ENCODE assay signal across 14 cellular contexts in the genomic region with DNA sequence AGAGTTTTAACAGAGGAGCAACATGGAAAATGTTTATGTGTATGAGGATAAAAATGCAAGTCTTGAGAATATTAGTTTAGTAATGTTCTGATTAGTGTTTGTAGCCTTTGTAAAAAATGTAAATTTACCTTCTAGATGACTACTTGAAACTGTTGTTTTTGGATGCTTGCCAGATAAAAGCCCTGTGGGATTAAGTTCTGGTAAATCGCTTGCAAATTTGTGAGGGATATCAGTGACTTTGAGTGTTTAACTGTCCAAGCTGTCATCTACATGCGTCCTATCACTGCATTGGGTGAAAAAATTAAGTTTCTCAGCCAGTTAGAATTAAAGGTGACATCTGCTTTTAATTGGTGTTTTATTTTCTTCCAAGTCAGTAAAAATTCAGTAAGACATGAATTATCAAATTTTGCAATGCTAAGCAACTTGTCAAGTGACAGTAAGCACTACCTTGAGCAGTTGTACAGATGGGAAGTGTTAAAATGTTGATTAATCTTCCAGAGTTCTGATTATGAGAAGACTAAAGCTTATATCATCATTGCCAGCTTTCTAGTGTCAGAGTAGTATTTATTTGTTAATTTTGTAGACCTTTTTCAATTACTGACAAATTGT.
DNase-seq lines count a peak whose midpoint lies in the region.
"Had no signal": no experiment of that assay in that cellular context is flagged by ENCODE, and none has a peak within 500 bp of the region (broad histone marks: within the 10 kb centered on the region; RNA-seq: fewer than 3 reads in every experiment).

No MANE protein-coding gene starts in this region.

- H3K9me3 ChIP-seq in iPS-18a (ENCODE audit: control insufficient read depth, low read depth, low read length): no peaks in the 10 kb centered on the region
- H3K9me3 ChIP-seq: MG63 had no signal

- peak overlapping the region; percentile 41 for H3K4me3 ChIP-seq in iPS-18a (ENCODE audit: low read length)
- H3K4me3 ChIP-seq: MG63 had no signal

- peak overlapping the region; percentile 6 for H3K9ac ChIP-seq in iPS-18a (ENCODE audit: low read length)

- peak overlapping the region; percentile 21 for H3K27ac ChIP-seq in iPS-18a (ENCODE audit: low read length)

- peaks cover 44% of the 10 kb centered on the region for H3K4me1 ChIP-seq in iPS-18a (ENCODE audit: control insufficient read depth, low read depth, low read length)

- DNase-seq in DMS 273 treated with DMSO at 0.1 percent for 48 hours (lab: John Stamatoyannopoulos, UW) (peak; percentile 48), M059J (ENCODE audit: low read depth) (peak; percentile 49), SK-N-DZ (ENCODE audit: low spot score) (peak; percentile 16), retina (no peak), anterior cingulate cortex (lab: John Stamatoyannopoulos, UW) (no peak)
- no peak for DNase-seq in stimulated activated CD4-positive, alpha-beta T cell treated with anti-CD3 and anti-CD28 coated beads, Interleukin-4, amount 100 ng/mL, for 24 hours
- DNase-seq in effector CD8-positive, alpha-beta T cell (lab: John Stamatoyannopoulos, UW): no peak
- DNase-seq: activated CD4-positive, alpha-beta T cell treated with anti-CD3 and anti-CD28 coated beads for 48 hours; activated naive CD4-positive, alpha-beta T cell treated with anti-CD3 and anti-CD28 coated beads for 36 hours; effector memory CD4-positive, alpha-beta T cell; MG63; Right ventricle myocardium superior; stimulated activated CD4-positive, alpha-beta T cell treated with anti-CD3 and anti-CD28 coated beads, Interleukin-1b, Interleukin-23, amount 100 ng/mL, for 48 hours had no signal

- H3K36me3 ChIP-seq in iPS-18a (ENCODE audit: control insufficient read depth, low read depth, low read length): no peaks in the 10 kb centered on the region
- H3K36me3 ChIP-seq: MG63 had no signal

- no peaks in the 10 kb centered on the region for H3K27me3 ChIP-seq in iPS-18a (ENCODE audit: control insufficient read depth, insufficient read depth, low read length)
- H3K27me3 ChIP-seq: MG63 had no signal

Comparison
In these comparisons a context has a peak if more than half of its experiments do, and no peak if none do; other contexts are left out.
1. DNase-seq: peak in DMS 273 treated with DMSO at 0.1 percent for 48 hours (single experiment), M059J (single experiment) and SK-N-DZ (single experiment); none in retina (single experiment), stimulated activated CD4-positive, alpha-beta T cell treated with anti-CD3 and anti-CD28 coated beads, Interleukin-4, amount 100 ng/mL, for 24 hours (single experiment), anterior cingulate cortex (0 of 58) and effector CD8-positive, alpha-beta T cell (single experiment).